Comparison of ENCODE assay signal across 8 cellular contexts in genomic region chr6:35468181-35468979, GRCh38. TPM values are rescaled to one million over a fixed set of nuclear protein-coding genes. Genes with fewer than 3 reads are reported as not detected.
DNase-seq lines count a peak whose midpoint lies in the region; ATAC-seq and TF ChIP-seq lines count a peak whose summit lies in the region.

TSS of gene RPL10A (plus strand) at chr6:35468401. CDS start at chr6:35468435, 34 bp downstream.

- ATAC-seq in GM18870 (IDR thresholded peaks at IDR 0.05; ENCODE audit: unreplicated experiment) = peak; percentile 67
- ATAC-seq in HG03135 (IDR thresholded peaks at IDR 0.05; ENCODE audit: unreplicated experiment) = peak; percentile 77
- peak; percentile 71 for ATAC-seq in WTC11

- peak within 1 kb of the TSS; percentile 95 for H3K4me3 Mint-ChIP-seq in WTC11

- H3K9me3 ChIP-seq in AG04450 (ENCODE audit: control insufficient read depth, insufficient read depth, low read length) = no peaks in the 10 kb centered on the region; the same call in 1 of the 2 replicates

- H3K27me3 ChIP-seq in AG04450 (ENCODE audit: control insufficient read depth, insufficient read depth, low read length) = no peaks in the 10 kb centered on the region

- H3K27me3 Mint-ChIP-seq in WTC11 (ENCODE audit: low read depth) = peaks cover 13% of the 10 kb centered on the region

- peak within 1 kb of the TSS; percentile 86 for H3K27ac ChIP-seq in AG04450 (ENCODE audit: low read depth, low read length)

- peak within 1 kb of the TSS; percentile 97 for H3K27ac Mint-ChIP-seq in WTC11

- DNase-seq in AG04450 (ENCODE audit: low read depth, low spot score) = peak; percentile 92
- DNase-seq in NCI-H2227 treated with DMSO at 0.1 percent for 48 hours (lab: John Stamatoyannopoulos, UW) = peak; percentile 96
- peak; percentile 95 for DNase-seq in WTC11 (ENCODE audit: low spot score)
- DNase-seq in cardiac fibroblast (ENCODE audit: low read depth in 2 of 2) = peak; percentile 98
- DNase-seq in inferior parietal cortex (ENCODE audit: extremely low spot score) = peak; percentile 99
- DNase-seq in stimulated activated CD4-positive, alpha-beta T cell treated with anti-CD3 and anti-CD28 coated beads, Interleukin-12 subunit alpha, Interleukin-12 subunit beta, amount 100 ng/mL, for 24 hours (ENCODE audit: low read depth in 2 of 2) = peak; percentile 88 to 95

- H3K4me3 ChIP-seq in AG04450 (ENCODE audit: low read depth, low read length) (peak within 1 kb of the TSS; percentile 93), cardiac fibroblast (replicated peaks in 1 of 2; ENCODE audit: low read depth in 2 of 2, low read length in 2 of 2) (peak within 1 kb of the TSS; percentile 81 to 94)

- TF ChIP-seq CTCF in AG04450 (IDR thresholded peaks at IDR 0.05; ENCODE audit: low read depth, low read length) = peak; percentile 94
- TF ChIP-seq CTCF in WTC11 (IDR thresholded peaks at IDR 0.05) = peak; percentile 93
- peak; percentile 97 for TF ChIP-seq CTCF in cardiac fibroblast (IDR thresholded peaks at IDR 0.05; ENCODE audit: low read depth, low read length)

- POLR2A ChIA-PET in AG04450 (lab: Yijun Ruan, JAX) = interaction anchor here (0.5 to 2.7 kb wide), 9 partner anchors 11 to 213 kb away, joined by 3 to 7 read pairs (median 4); partner anchors contain the start of genes TEAD3 and ZNF76
- POLR2A ChIA-PET in WTC11 (lab: Charles Lee) = interaction anchor here (0.6 to 1.2 kb wide), 6 partner anchors 12 to 196 kb away, joined by 3 to 8 read pairs (median 3); no protein-coding TSS in a partner anchor

- CTCF ChIA-PET in AG04450 (lab: Charles Lee) (interaction anchor here (0.7 to 4.2 kb wide), 23 partner anchors 8 to 648 kb away, joined by 3 to 43 read pairs (median 4); partner anchors contain the start of genes DEF6, PPARD and ZNF76), WTC11 (lab: Charles Lee) (interaction anchor here (0.6 to 2.6 kb wide), 18 partner anchors 9 to 173 kb away, joined by 3 to 12 read pairs (median 4); partner anchors contain the start of genes FANCE and TEAD3)

- peaks cover 60% of the 10 kb centered on the region for H3K36me3 Mint-ChIP-seq in WTC11

- H3K9me3 Mint-ChIP-seq in WTC11 = no peaks in the 10 kb centered on the region

- peaks cover 45% of the 10 kb centered on the region for H3K4me1 Mint-ChIP-seq in WTC11

TF ChIP-seq in WTC11, 78 proteins besides CTCF, POLR2A, EP300 and RAD21 (continues in another document):
- TF ChIP-seq TP53 (CRISPR knock-in tag; IDR thresholded peaks at IDR 0.05) = no peak
- TF ChIP-seq ZMAT4 (CRISPR knock-in tag; IDR thresholded peaks at IDR 0.05) = no peak
- TF ChIP-seq NFATC4 (CRISPR knock-in tag; IDR thresholded peaks at IDR 0.05) = 0 out of 2 replicates have a peak, but pooled peaks have one; percentile 13
- peak; percentile 95 for TF ChIP-seq ZNF232 (CRISPR knock-in tag; IDR thresholded peaks at IDR 0.05)
- peak; percentile 48; the same call in 1 of the 2 replicates for TF ChIP-seq ZNF219 (CRISPR knock-in tag; IDR thresholded peaks at IDR 0.05; ENCODE audit: borderline replicate concordance)
- TF ChIP-seq, protein P1, sequence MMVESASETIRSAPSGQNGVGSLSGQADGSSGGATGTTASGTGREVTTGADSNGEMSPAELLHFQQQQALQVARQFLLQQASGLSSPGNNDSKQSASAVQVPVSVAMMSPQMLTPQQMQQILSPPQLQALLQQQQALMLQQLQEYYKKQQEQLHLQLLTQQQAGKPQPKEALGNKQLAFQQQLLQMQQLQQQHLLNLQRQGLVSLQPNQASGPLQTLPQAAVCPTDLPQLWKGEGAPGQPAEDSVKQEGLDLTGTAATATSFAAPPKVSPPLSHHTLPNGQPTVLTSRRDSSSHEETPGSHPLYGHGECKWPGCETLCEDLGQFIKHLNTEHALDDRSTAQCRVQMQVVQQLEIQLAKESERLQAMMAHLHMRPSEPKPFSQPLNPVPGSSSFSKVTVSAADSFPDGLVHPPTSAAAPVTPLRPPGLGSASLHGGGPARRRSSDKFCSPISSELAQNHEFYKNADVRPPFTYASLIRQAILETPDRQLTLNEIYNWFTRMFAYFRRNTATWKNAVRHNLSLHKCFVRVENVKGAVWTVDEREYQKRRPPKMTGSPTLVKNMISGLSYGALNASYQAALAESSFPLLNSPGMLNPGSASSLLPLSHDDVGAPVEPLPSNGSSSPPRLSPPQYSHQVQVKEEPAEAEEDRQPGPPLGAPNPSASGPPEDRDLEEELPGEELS (CRISPR knock-in tag; IDR thresholded peaks at IDR 0.05) = peak; percentile 90
- no peak for TF ChIP-seq ZNF138 (CRISPR knock-in tag; conservative IDR thresholded peaks at IDR 0.05)
- TF ChIP-seq IRF1 (CRISPR knock-in tag; IDR thresholded peaks at IDR 0.05) = peak; percentile 91; the same call in 1 of the 2 replicates
- no peak for TF ChIP-seq NR1H2 (CRISPR knock-in tag; IDR thresholded peaks at IDR 0.05)
- peak; percentile 96 for TF ChIP-seq ETV6 (CRISPR knock-in tag; IDR thresholded peaks at IDR 0.05)
- TF ChIP-seq STAT6 (CRISPR knock-in tag; conservative IDR thresholded peaks at IDR 0.05; ENCODE audit: low read depth) = no peak
- TF ChIP-seq, protein P2, sequence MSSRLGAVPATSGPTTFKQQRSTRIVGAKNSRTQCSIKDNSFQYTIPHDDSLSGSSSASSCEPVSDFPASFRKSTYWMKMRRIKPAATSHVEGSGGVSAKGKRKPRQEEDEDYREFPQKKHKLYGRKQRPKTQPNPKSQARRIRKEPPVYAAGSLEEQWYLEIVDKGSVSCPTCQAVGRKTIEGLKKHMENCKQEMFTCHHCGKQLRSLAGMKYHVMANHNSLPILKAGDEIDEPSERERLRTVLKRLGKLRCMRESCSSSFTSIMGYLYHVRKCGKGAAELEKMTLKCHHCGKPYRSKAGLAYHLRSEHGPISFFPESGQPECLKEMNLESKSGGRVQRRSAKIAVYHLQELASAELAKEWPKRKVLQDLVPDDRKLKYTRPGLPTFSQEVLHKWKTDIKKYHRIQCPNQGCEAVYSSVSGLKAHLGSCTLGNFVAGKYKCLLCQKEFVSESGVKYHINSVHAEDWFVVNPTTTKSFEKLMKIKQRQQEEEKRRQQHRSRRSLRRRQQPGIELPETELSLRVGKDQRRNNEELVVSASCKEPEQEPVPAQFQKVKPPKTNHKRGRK (CRISPR knock-in tag; IDR thresholded peaks at IDR 0.05; ENCODE audit: borderline replicate concordance) = no peak
- TF ChIP-seq, protein P3, sequence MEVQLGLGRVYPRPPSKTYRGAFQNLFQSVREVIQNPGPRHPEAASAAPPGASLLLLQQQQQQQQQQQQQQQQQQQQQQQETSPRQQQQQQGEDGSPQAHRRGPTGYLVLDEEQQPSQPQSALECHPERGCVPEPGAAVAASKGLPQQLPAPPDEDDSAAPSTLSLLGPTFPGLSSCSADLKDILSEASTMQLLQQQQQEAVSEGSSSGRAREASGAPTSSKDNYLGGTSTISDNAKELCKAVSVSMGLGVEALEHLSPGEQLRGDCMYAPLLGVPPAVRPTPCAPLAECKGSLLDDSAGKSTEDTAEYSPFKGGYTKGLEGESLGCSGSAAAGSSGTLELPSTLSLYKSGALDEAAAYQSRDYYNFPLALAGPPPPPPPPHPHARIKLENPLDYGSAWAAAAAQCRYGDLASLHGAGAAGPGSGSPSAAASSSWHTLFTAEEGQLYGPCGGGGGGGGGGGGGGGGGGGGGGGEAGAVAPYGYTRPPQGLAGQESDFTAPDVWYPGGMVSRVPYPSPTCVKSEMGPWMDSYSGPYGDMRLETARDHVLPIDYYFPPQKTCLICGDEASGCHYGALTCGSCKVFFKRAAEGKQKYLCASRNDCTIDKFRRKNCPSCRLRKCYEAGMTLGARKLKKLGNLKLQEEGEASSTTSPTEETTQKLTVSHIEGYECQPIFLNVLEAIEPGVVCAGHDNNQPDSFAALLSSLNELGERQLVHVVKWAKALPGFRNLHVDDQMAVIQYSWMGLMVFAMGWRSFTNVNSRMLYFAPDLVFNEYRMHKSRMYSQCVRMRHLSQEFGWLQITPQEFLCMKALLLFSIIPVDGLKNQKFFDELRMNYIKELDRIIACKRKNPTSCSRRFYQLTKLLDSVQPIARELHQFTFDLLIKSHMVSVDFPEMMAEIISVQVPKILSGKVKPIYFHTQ (CRISPR knock-in tag; IDR thresholded peaks at IDR 0.05) = no peak
- TF ChIP-seq NR2C2 (CRISPR knock-in tag; IDR thresholded peaks at IDR 0.05) = no peak

RNA-seq across cellular contexts. Expression of gene RPL10A, which starts in this region (rescaled TPM):
- polyA plus RNA-seq in AG04450 (2011; rRNA removed) = 2,636 and 2,921 TPM in 2 replicates
- polyA minus RNA-seq in AG04450 (2011; rRNA and poly(A)+ RNA removed) = 853 and 1,025 TPM in 2 replicates
- 1,829 to 2,044 TPM (median 2,031 TPM) in 3 replicates for total RNA-seq in WTC11 (2021)

Comparison
In these comparisons a context has a peak if more than half of its experiments do, and no peak if none do; other contexts are left out.
1. Peak in every context shown above with its lines: DNase-seq, ATAC-seq, H3K4me3 ChIP-seq and H3K27ac ChIP-seq.